In the genomic region with DNA sequence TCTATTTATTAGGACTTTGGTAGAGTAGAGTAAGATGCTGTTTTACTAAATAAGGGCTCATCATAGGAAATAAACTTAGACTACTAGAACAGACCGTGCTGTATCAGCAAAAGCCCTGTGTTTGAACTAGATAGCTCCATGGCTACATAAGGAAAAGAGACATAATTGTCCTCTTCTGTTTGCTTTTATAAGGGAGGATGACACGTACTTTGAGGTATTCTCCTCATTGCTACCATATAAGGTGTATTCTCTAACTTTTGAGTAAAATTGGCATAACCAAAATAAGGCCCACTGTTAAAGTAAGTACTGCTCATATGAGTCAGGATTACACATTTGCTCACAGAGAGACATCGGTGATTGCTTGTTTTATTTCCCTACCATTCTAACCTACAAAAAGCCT, we compare ENCODE assay signal across 14 cellular contexts.
DNase-seq lines count a peak whose midpoint lies in the region; ATAC-seq, FAIRE-seq and TF ChIP-seq lines count a peak whose summit lies in the region.
"Had no signal": no experiment of that assay in that cellular context is flagged by ENCODE, and none has a peak within 500 bp of the region (broad histone marks: within the 10 kb centered on the region; RNA-seq: fewer than 3 reads in every experiment).

No MANE protein-coding gene starts in this region.

- WGBS in urinary bladder = 57% methylated on average over 3 of the region's 3 CpGs

- peaks cover 15% of the 10 kb centered on the region for H3K4me1 Mint-ChIP-seq in activated CD4-positive, alpha-beta T cell treated with anti-CD3 and anti-CD28 coated beads for 36 hours
- peaks cover 51% of the 10 kb centered on the region for H3K4me1 Mint-ChIP-seq in astrocyte (ENCODE audit: low read depth, unreplicated experiment)

- POLR2A ChIA-PET in activated CD4-positive, alpha-beta T cell treated with anti-CD3 and anti-CD28 coated beads for 36 hours (lab: Charles Lee) = no interaction called here

- H3K79me2 ChIP-seq in astrocyte (ENCODE audit: insufficient read depth, low read length) = peaks cover 98% of the 10 kb centered on the region

- H3K27ac ChIP-seq in astrocyte (ENCODE audit: low read depth, low read length) (peak overlapping the region; percentile 85), urinary bladder (ENCODE audit: low read depth) (peak overlapping the region; percentile 5)

- H3K36me3 ChIP-seq in astrocyte (ENCODE audit: insufficient read depth, low read length) (peaks cover 5% of the 10 kb centered on the region), urinary bladder (ENCODE audit: insufficient read depth) (no peaks in the 10 kb centered on the region)

- FAIRE-seq in astrocyte (lab: Jason Lieb, UNC) = peak; percentile 91

- H3K4me1 ChIP-seq in astrocyte (ENCODE audit: insufficient read depth, low read length) (peaks cover 24% of the 10 kb centered on the region), urinary bladder (ENCODE audit: insufficient read depth) (no peaks in the 10 kb centered on the region)

- no peaks in the 10 kb centered on the region for H3K27me3 Mint-ChIP-seq in activated CD4-positive, alpha-beta T cell treated with anti-CD3 and anti-CD28 coated beads for 36 hours
- H3K27me3 Mint-ChIP-seq in astrocyte (ENCODE audit: low read depth, unreplicated experiment) = no peaks in the 10 kb centered on the region
- H3K27me3 Mint-ChIP-seq: activated CD4-positive, alpha-beta memory T cell treated with anti-CD3 and anti-CD28 coated beads, Interleukin-2, amount 10 ng/mL, durations not matched to agents 7 days and 5 days; naive thymus-derived CD8-positive, alpha-beta T cell had no signal

- H3K9me3 ChIP-seq in astrocyte (ENCODE audit: insufficient read depth, low read depth, low read length) = no peaks in the 10 kb centered on the region

- CTCF ChIA-PET in activated CD4-positive, alpha-beta T cell treated with anti-CD3 and anti-CD28 coated beads for 36 hours (lab: Charles Lee) = no interaction called here

- no peaks in the 10 kb centered on the region for H4K20me1 ChIP-seq in astrocyte (ENCODE audit: insufficient read depth, low read length)

- H3K4me2 ChIP-seq in astrocyte (ENCODE audit: low read length) = peak overlapping the region; percentile 64

- H3K4me3 ChIP-seq in astrocyte (ENCODE audit: insufficient read depth, low read depth, low read length) (no peak overlapping the region), urinary bladder (ENCODE audit: low read depth, low read length) (no peak overlapping the region)

- H3K9me3 Mint-ChIP-seq in activated CD4-positive, alpha-beta T cell treated with anti-CD3 and anti-CD28 coated beads for 36 hours (ENCODE audit: low read depth) = no peaks in the 10 kb centered on the region
- H3K9me3 Mint-ChIP-seq in astrocyte (ENCODE audit: unreplicated experiment) = no peaks in the 10 kb centered on the region
- H3K9me3 Mint-ChIP-seq: activated CD4-positive, alpha-beta memory T cell treated with anti-CD3 and anti-CD28 coated beads, Interleukin-2, amount 10 ng/mL, durations not matched to agents 7 days and 5 days had no signal

- H3K4me3 Mint-ChIP-seq in activated CD4-positive, alpha-beta T cell treated with anti-CD3 and anti-CD28 coated beads for 36 hours = no peak overlapping the region
- H3K4me3 Mint-ChIP-seq in astrocyte (ENCODE audit: unreplicated experiment) = no peak overlapping the region
- H3K4me3 Mint-ChIP-seq: activated CD4-positive, alpha-beta memory T cell treated with anti-CD3 and anti-CD28 coated beads, Interleukin-2, amount 10 ng/mL, durations not matched to agents 7 days and 5 days; naive thymus-derived CD8-positive, alpha-beta T cell had no signal

- H3K36me3 Mint-ChIP-seq in activated CD4-positive, alpha-beta T cell treated with anti-CD3 and anti-CD28 coated beads for 36 hours (ENCODE audit: low read depth) = no peaks in the 10 kb centered on the region
- H3K36me3 Mint-ChIP-seq in astrocyte (ENCODE audit: low read depth, unreplicated experiment) = peaks cover 8% of the 10 kb centered on the region

- ATAC-seq in activated CD4-positive, alpha-beta T cell treated with anti-CD3 and anti-CD28 coated beads for 36 hours = peak; percentile 60
- ATAC-seq: naive thymus-derived CD8-positive, alpha-beta T cell had no signal

- intact Hi-C loops in activated CD4-positive, alpha-beta T cell treated with anti-CD3 and anti-CD28 coated beads for 36 hours (cut with DNase I, micrococcal nuclease) = no loop called here

- no peak overlapping the region for H3K27ac Mint-ChIP-seq in activated CD4-positive, alpha-beta T cell treated with anti-CD3 and anti-CD28 coated beads for 36 hours
- H3K27ac Mint-ChIP-seq in astrocyte (ENCODE audit: unreplicated experiment) = peak overlapping the region; percentile 92
- H3K27ac Mint-ChIP-seq: activated CD4-positive, alpha-beta memory T cell treated with anti-CD3 and anti-CD28 coated beads, Interleukin-2, amount 10 ng/mL, durations not matched to agents 7 days and 5 days; naive thymus-derived CD8-positive, alpha-beta T cell had no signal

- no peak for DNase-seq in activated CD4-positive, alpha-beta T cell treated with anti-CD3 and anti-CD28 coated beads for 36 hours
- DNase-seq in activated CD4-positive, alpha-beta T cell treated with anti-CD3 and anti-CD28 coated beads, Interleukin-2, amount 50 U/mL, for 48 hours = no peak
- DNase-seq in astrocyte (ENCODE audit: low read depth) (peak; percentile 92), iris pigment epithelial cell (ENCODE audit: low read depth) (peak; percentile 83), C1 segment of cervical spinal cord (lab: John Stamatoyannopoulos, UW) (no peak), NCI-H1105 (lab: John Stamatoyannopoulos, UW) (no peak), globus pallidus (ENCODE audit: low spot score) (no peak)
- DNase-seq: activated CD4-positive, alpha-beta memory T cell treated with anti-CD3 and anti-CD28 coated beads, Interleukin-2, amount 10 ng/mL, durations not matched to agents 7 days and 5 days; KG1; naive thymus-derived CD8-positive, alpha-beta T cell; NCI-H526; stimulated activated CD4-positive, alpha-beta T cell treated with anti-CD3 and anti-CD28 coated beads, Interleukin-1b, Interleukin-23, amount 100 ng/mL, for 48 hours; SW 1271 had no signal

- no peak for TF ChIP-seq CTCF in astrocyte (IDR thresholded peaks at IDR 0.05; ENCODE audit: insufficient read depth, low read depth, low read length)

- H3K27me3 ChIP-seq in astrocyte (ENCODE audit: insufficient read depth, low read length) = no peaks in the 10 kb centered on the region

- peak overlapping the region; percentile 65 for H3K9ac ChIP-seq in astrocyte (ENCODE audit: low read length)

- H2AFZ ChIP-seq in astrocyte (ENCODE audit: low read depth, low read length) = no peak overlapping the region

Comparison
In these comparisons a context has a peak if more than half of its experiments do, and no peak if none do; other contexts are left out.
1. DNase-seq: peak in astrocyte (single experiment) and iris pigment epithelial cell (single experiment); none in activated CD4-positive, alpha-beta T cell treated with anti-CD3 and anti-CD28 coated beads for 36 hours (single experiment), activated CD4-positive, alpha-beta T cell treated with anti-CD3 and anti-CD28 coated beads, Interleukin-2, amount 50 U/mL, for 48 hours (0 of 2), C1 segment of cervical spinal cord (0 of 14), NCI-H1105 (single experiment) and globus pallidus (single experiment).